Comparison of ENCODE assay signal across 8 cellular contexts in genomic region chr9:110047232-110047954, GRCh38.
DNase-seq lines count a peak whose midpoint lies in the region; ATAC-seq and TF ChIP-seq lines count a peak whose summit lies in the region.

No MANE protein-coding gene starts in this region.

- TF ChIP-seq CTCF in GM12865 (IDR thresholded peaks at IDR 0.05; ENCODE audit: insufficient read depth, low read depth, low read length, missing control alignments): no peak
- no peak for TF ChIP-seq CTCF in mesothelial cell of epicardium (IDR thresholded peaks at IDR 0.05; ENCODE audit: unreplicated experiment)

- peak overlapping the region; percentile 98 for H3K4me3 ChIP-seq in GM12865 (ENCODE audit: low read depth, low read length)

- peaks cover 10% of the 10 kb centered on the region for H3K4me1 Mint-ChIP-seq in activated T-helper 17 cell treated with anti-CD3 and anti-CD28 coated beads, Interleukin-2, amount 50 U/mL, for 72 hours
- peaks cover 20% of the 10 kb centered on the region for H3K4me1 Mint-ChIP-seq in mesothelial cell of epicardium

- peaks cover 16% of the 10 kb centered on the region for H3K36me3 Mint-ChIP-seq in activated T-helper 17 cell treated with anti-CD3 and anti-CD28 coated beads, Interleukin-2, amount 50 U/mL, for 72 hours (ENCODE audit: low read depth)
- H3K36me3 Mint-ChIP-seq in mesothelial cell of epicardium: peaks cover 1% of the 10 kb centered on the region

- DNase-seq in GM12865 (ENCODE audit: low read depth) (peak; percentile 55), mesothelial cell of epicardium (ENCODE audit: low spot score in 2 of 2, unreplicated experiment in 2 of 2) (no peak), medulla oblongata (ENCODE audit: extremely low spot score) (no peak), SIG-M5 treated with dmso at 0.1 percent for 504 hours (lab: John Stamatoyannopoulos, UW; ENCODE audit: unreplicated experiment) (no peak), COR-L47 (lab: John Stamatoyannopoulos, UW) (no peak)
- no peak for DNase-seq in stimulated activated CD4-positive, alpha-beta T cell treated with anti-CD3 and anti-CD28 coated beads, Interleukin-12 subunit alpha, Interleukin-12 subunit beta, amount 100 ng/mL, for 4 hours

- peak overlapping the region; percentile 89 for H3K4me3 Mint-ChIP-seq in activated T-helper 17 cell treated with anti-CD3 and anti-CD28 coated beads, Interleukin-2, amount 50 U/mL, for 72 hours
- H3K4me3 Mint-ChIP-seq in mesothelial cell of epicardium: peak overlapping the region; percentile 74

- H3K27me3 Mint-ChIP-seq in activated T-helper 17 cell treated with anti-CD3 and anti-CD28 coated beads, Interleukin-2, amount 50 U/mL, for 72 hours: peaks cover 4% of the 10 kb centered on the region
- peaks cover 31% of the 10 kb centered on the region for H3K27me3 Mint-ChIP-seq in mesothelial cell of epicardium (ENCODE audit: low read depth)

- H3K27ac Mint-ChIP-seq in activated T-helper 17 cell treated with anti-CD3 and anti-CD28 coated beads, Interleukin-2, amount 50 U/mL, for 72 hours: peak overlapping the region; percentile 78
- H3K27ac Mint-ChIP-seq in mesothelial cell of epicardium: no peak overlapping the region

- H3K9me3 Mint-ChIP-seq in activated T-helper 17 cell treated with anti-CD3 and anti-CD28 coated beads, Interleukin-2, amount 50 U/mL, for 72 hours: no peaks in the 10 kb centered on the region
- H3K9me3 Mint-ChIP-seq in mesothelial cell of epicardium: no peaks in the 10 kb centered on the region

- ATAC-seq in HG02588 (IDR thresholded peaks at IDR 0.05; ENCODE audit: unreplicated experiment): peak; percentile 25
- ATAC-seq in activated T-helper 17 cell treated with anti-CD3 and anti-CD28 coated beads, Interleukin-2, amount 50 U/mL, for 72 hours (replicated peaks): no peak
